1 cellular context compared by ENCODE assay signal in genomic region chr22:39244073-39244495, GRCh38.
TF ChIP-seq lines count a peak whose summit lies in the region.

No MANE protein-coding gene starts in this region.

TF ChIP-seq in GM12878, 131 proteins besides CTCF, POLR2A, EP300 and RAD21 (continued from another document):
- TF ChIP-seq, protein P1, sequence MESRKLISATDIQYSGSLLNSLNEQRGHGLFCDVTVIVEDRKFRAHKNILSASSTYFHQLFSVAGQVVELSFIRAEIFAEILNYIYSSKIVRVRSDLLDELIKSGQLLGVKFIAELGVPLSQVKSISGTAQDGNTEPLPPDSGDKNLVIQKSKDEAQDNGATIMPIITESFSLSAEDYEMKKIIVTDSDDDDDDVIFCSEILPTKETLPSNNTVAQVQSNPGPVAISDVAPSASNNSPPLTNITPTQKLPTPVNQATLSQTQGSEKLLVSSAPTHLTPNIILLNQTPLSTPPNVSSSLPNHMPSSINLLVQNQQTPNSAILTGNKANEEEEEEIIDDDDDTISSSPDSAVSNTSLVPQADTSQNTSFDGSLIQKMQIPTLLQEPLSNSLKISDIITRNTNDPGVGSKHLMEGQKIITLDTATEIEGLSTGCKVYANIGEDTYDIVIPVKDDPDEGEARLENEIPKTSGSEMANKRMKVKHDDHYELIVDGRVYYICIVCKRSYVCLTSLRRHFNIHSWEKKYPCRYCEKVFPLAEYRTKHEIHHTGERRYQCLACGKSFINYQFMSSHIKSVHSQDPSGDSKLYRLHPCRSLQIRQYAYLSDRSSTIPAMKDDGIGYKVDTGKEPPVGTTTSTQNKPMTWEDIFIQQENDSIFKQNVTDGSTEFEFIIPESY (IDR thresholded peaks at IDR 0.05): no peak
- TF ChIP-seq KDM1A (IDR thresholded peaks at IDR 0.05; ENCODE audit: borderline replicate concordance): no peak
- no peak for TF ChIP-seq TCF3 (IDR thresholded peaks at IDR 0.05; ENCODE audit: borderline replicate concordance, insufficient read depth, low read depth, low read length)
- TF ChIP-seq KAT2A (conservative IDR thresholded peaks at IDR 0.05; ENCODE audit: control insufficient read depth, low read depth, low read length): no peak
- no peak for TF ChIP-seq ZBTB11 (CRISPR knock-in tag; IDR thresholded peaks at IDR 0.05)
- no peak for TF ChIP-seq SREBF1 (IDR thresholded peaks at IDR 0.05; ENCODE audit: low read length)
- TF ChIP-seq, protein P2, sequence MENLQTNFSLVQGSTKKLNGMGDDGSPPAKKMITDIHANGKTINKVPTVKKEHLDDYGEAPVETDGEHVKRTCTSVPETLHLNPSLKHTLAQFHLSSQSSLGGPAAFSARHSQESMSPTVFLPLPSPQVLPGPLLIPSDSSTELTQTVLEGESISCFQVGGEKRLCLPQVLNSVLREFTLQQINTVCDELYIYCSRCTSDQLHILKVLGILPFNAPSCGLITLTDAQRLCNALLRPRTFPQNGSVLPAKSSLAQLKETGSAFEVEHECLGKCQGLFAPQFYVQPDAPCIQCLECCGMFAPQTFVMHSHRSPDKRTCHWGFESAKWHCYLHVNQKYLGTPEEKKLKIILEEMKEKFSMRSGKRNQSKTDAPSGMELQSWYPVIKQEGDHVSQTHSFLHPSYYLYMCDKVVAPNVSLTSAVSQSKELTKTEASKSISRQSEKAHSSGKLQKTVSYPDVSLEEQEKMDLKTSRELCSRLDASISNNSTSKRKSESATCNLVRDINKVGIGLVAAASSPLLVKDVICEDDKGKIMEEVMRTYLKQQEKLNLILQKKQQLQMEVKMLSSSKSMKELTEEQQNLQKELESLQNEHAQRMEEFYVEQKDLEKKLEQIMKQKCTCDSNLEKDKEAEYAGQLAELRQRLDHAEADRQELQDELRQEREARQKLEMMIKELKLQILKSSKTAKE (IDR thresholded peaks at IDR 0.05; ENCODE audit: low read depth, poor library complexity, severe bottlenecking): no peak
- TF ChIP-seq, protein P3, sequence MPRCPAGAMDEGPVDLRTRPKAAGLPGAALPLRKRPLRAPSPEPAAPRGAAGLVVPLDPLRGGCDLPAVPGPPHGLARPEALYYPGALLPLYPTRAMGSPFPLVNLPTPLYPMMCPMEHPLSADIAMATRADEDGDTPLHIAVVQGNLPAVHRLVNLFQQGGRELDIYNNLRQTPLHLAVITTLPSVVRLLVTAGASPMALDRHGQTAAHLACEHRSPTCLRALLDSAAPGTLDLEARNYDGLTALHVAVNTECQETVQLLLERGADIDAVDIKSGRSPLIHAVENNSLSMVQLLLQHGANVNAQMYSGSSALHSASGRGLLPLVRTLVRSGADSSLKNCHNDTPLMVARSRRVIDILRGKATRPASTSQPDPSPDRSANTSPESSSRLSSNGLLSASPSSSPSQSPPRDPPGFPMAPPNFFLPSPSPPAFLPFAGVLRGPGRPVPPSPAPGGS (IDR thresholded peaks at IDR 0.05; ENCODE audit: borderline replicate concordance, insufficient read depth, low read depth, low read length, poor library complexity, severe bottlenecking): no peak
